Comparison of ENCODE assay signal across 22 cellular contexts in genomic region chr6:155346957-155347356, GRCh38. TPM values are rescaled to one million over a fixed set of nuclear protein-coding genes. Genes with fewer than 3 reads are reported as not detected.
A peak's percentile ranks its signal among the peaks of the same experiment; 100 is the strongest.
DNase-seq lines count a peak whose midpoint lies in the region; ATAC-seq, FAIRE-seq and TF ChIP-seq lines count a peak whose summit lies in the region.
"Had no signal": no experiment of that assay in that cellular context is flagged by ENCODE, and none has a peak within 500 bp of the region (broad histone marks: within the 10 kb centered on the region; RNA-seq: fewer than 3 reads in every experiment).

No MANE protein-coding gene starts in this region.

- TF ChIP-seq POLR2A in GM12878 (IDR thresholded peaks at IDR 0.05; ENCODE audit: low read depth, low read length) = no peak

- H3K27me3 ChIP-seq in GM23338 (ENCODE audit: insufficient read depth) (no peaks in the 10 kb centered on the region), GM12878 (replicated peaks in 1 of 2; ENCODE audit: control insufficient read depth in 2 of 2, insufficient read depth in 2 of 2, low read length in 1 of 2) (no peaks in the 10 kb centered on the region)
- no peaks in the 10 kb centered on the region for H3K27me3 ChIP-seq in CD8-positive, alpha-beta T cell (ENCODE audit: insufficient read depth, low read length)
- H3K27me3 ChIP-seq: BLaER1 treated with 17β-estradiol and CSF1 and Interleukin-3, amounts not matched to agents 10 nM and 100 nM had no signal

- H4K20me1 ChIP-seq in GM23338 (replicated peaks; ENCODE audit: insufficient read depth) (no peaks in the 10 kb centered on the region), GM12878 (ENCODE audit: control insufficient read depth, insufficient read depth) (no peaks in the 10 kb centered on the region)
- H4K20me1 ChIP-seq: BLaER1 treated with 17β-estradiol and CSF1 and Interleukin-3, amounts not matched to agents 10 nM and 100 nM had no signal

- H3F3A ChIP-seq in GM23338 (replicated peaks; ENCODE audit: low read depth) = no peaks in the 10 kb centered on the region

- H3K27me3 Mint-ChIP-seq in activated CD4-positive, alpha-beta T cell treated with anti-CD3 and anti-CD28 coated beads, Interleukin-2, amount 10 ng/mL, durations not matched to agents 7 days and 5 days = no peaks in the 10 kb centered on the region
- no peaks in the 10 kb centered on the region for H3K27me3 Mint-ChIP-seq in activated CD4-positive, alpha-beta T cell treated with anti-CD3 and anti-CD28 coated beads, Interleukin-2, amount 10 ng/mL, durations not matched to agents 24 days and 14 days
- H3K27me3 Mint-ChIP-seq in GM23338 (ENCODE audit: insufficient read depth, low read depth, poor library complexity) = peaks cover 6% of the 10 kb centered on the region
- peaks cover 5% of the 10 kb centered on the region for H3K27me3 Mint-ChIP-seq in CD8-positive, alpha-beta T cell (ENCODE audit: low read depth)
- H3K27me3 Mint-ChIP-seq: B cell; CD4-positive, alpha-beta T cell had no signal

- H3K9me3 ChIP-seq in GM12878 (replicated peaks; ENCODE audit: control insufficient read depth, insufficient read depth, low read length) = peaks cover 43% of the 10 kb centered on the region
- no peaks in the 10 kb centered on the region for H3K9me3 ChIP-seq in CD8-positive, alpha-beta T cell (ENCODE audit: low read length)

- H3K9me3 Mint-ChIP-seq in activated CD4-positive, alpha-beta T cell treated with anti-CD3 and anti-CD28 coated beads, Interleukin-2, amount 10 ng/mL, durations not matched to agents 7 days and 5 days = peaks cover 29% of the 10 kb centered on the region
- H3K9me3 Mint-ChIP-seq in activated CD4-positive, alpha-beta T cell treated with anti-CD3 and anti-CD28 coated beads, Interleukin-2, amount 10 ng/mL, durations not matched to agents 24 days and 14 days = peaks cover 43% of the 10 kb centered on the region
- H3K9me3 Mint-ChIP-seq in GM23338 = peaks cover 22% of the 10 kb centered on the region
- peaks cover 19% of the 10 kb centered on the region for H3K9me3 Mint-ChIP-seq in CD8-positive, alpha-beta T cell

- POLR2A ChIA-PET in activated CD4-positive, alpha-beta T cell treated with anti-CD3 and anti-CD28 coated beads, Interleukin-2, amount 10 ng/mL, durations not matched to agents 7 days and 5 days (lab: Charles Lee) = no interaction called here
- POLR2A ChIA-PET in GM12878 (lab: Charles Lee) = no interaction called here
- POLR2A ChIA-PET in CD8-positive, alpha-beta T cell (lab: Charles Lee) = no interaction called here

- H3K4me2 ChIP-seq in GM23338 (no peak overlapping the region), GM12878 (ENCODE audit: control insufficient read depth, insufficient read depth) (no peak overlapping the region)
- H3K4me2 ChIP-seq: A549; BLaER1 treated with 17β-estradiol and CSF1 and Interleukin-3, amounts not matched to agents 10 nM and 100 nM had no signal

- no peak for TF ChIP-seq CTCF in GM23338 (conservative IDR thresholded peaks at IDR 0.05; ENCODE audit: low read depth in 2 of 2)
- no peak for TF ChIP-seq CTCF in GM12878 (IDR thresholded peaks at IDR 0.05 in 2 of 3, conservative IDR thresholded peaks at IDR 0.05 in 1 of 3; ENCODE audit: control insufficient read depth in 2 of 3, extremely low read depth in 1 of 3, insufficient read depth in 1 of 3, low read depth in 3 of 3, low read length in 3 of 3)
- no peak for TF ChIP-seq CTCF in CD8-positive, alpha-beta T cell (IDR thresholded peaks at IDR 0.05)

- DNase-seq in activated CD4-positive, alpha-beta T cell treated with anti-CD3 and anti-CD28 coated beads, Interleukin-2, amount 10 ng/mL, durations not matched to agents 7 days and 5 days = no peak
- no peak for DNase-seq in activated CD4-positive, alpha-beta T cell treated with anti-CD3 and anti-CD28 coated beads, Interleukin-2, amount 10 ng/mL, durations not matched to agents 24 days and 14 days
- DNase-seq in GM23338 (ENCODE audit: low spot score) (no peak), GM12878 (ENCODE audit: low read depth, low spot score) (no peak)
- DNase-seq in CD8-positive, alpha-beta T cell = no peak
- DNase-seq: AML-193; CD4-positive, alpha-beta T cell; CD8-positive, alpha-beta memory T cell; COR-L47; DMS 273 treated with DMSO at 0.1 percent for 48 hours; DMS153; DMS53; DMS79; DND-41; EL; GDM1 had no signal

- BruUV-seq in GM12878 (replicated peaks; lab: Mats Ljungman, UMichigan) = no TSS peak

- RAD21 ChIA-PET in GM12878 (lab: Charles Lee; ENCODE audit: unreplicated experiment) = no interaction called here

- H3K9me2 ChIP-seq in GM23338 (ENCODE audit: insufficient read depth) = no peaks in the 10 kb centered on the region

- no peak overlapping the region for H3K27ac ChIP-seq in GM23338 (ENCODE audit: low read depth)
- H3K27ac ChIP-seq in GM12878 (ENCODE audit: control insufficient read depth, insufficient read depth) = no peak overlapping the region
- no peak overlapping the region for H3K27ac ChIP-seq in CD8-positive, alpha-beta T cell (ENCODE audit: low read depth, low read length)
- H3K27ac ChIP-seq: 22Rv1; A549; BLaER1 treated with 17β-estradiol and CSF1 and Interleukin-3, amounts not matched to agents 10 nM and 100 nM; C4-2B had no signal

- no peak for TF ChIP-seq EP300 in GM12878 (IDR thresholded peaks at IDR 0.05; ENCODE audit: borderline replicate concordance in 1 of 2, control insufficient read depth in 1 of 2, low read depth in 2 of 2, low read length in 2 of 2)

- H2AFZ ChIP-seq in GM23338 (0 out of 2 replicates have a peak overlapping the region, but pooled peaks have one; percentile 18), GM12878 (ENCODE audit: control insufficient read depth, low read depth, low read length) (no peak overlapping the region)

- SMC1A ChIA-PET in GM12878 (lab: Charles Lee; ENCODE audit: uncharacterized antibody, unreplicated experiment) = interaction anchor here (1.3 kb wide), 1 partner anchor 15 kb away, joined by 4 read pairs; no protein-coding TSS in a partner anchor

- H3K4me1 ChIP-seq in GM23338 (ENCODE audit: insufficient read depth) = no peaks in the 10 kb centered on the region
- H3K4me1 ChIP-seq in GM12878 (ENCODE audit: control insufficient read depth, insufficient read depth, low read length) = peaks cover 31% of the 10 kb centered on the region
- no peaks in the 10 kb centered on the region for H3K4me1 ChIP-seq in CD8-positive, alpha-beta T cell (ENCODE audit: insufficient read depth, low read length)
- H3K4me1 ChIP-seq: A549 had no signal

- no peak overlapping the region for H3K9ac ChIP-seq in GM12878 (ENCODE audit: control insufficient read depth, insufficient read depth, low read length)
- H3K9ac ChIP-seq: BLaER1 treated with 17β-estradiol and CSF1 and Interleukin-3, amounts not matched to agents 10 nM and 100 nM had no signal

- H3K4me3 Mint-ChIP-seq in activated CD4-positive, alpha-beta T cell treated with anti-CD3 and anti-CD28 coated beads, Interleukin-2, amount 10 ng/mL, durations not matched to agents 7 days and 5 days = no peak overlapping the region
- no peak overlapping the region for H3K4me3 Mint-ChIP-seq in activated CD4-positive, alpha-beta T cell treated with anti-CD3 and anti-CD28 coated beads, Interleukin-2, amount 10 ng/mL, durations not matched to agents 24 days and 14 days
- H3K4me3 Mint-ChIP-seq in GM23338 = no peak overlapping the region
- H3K4me3 Mint-ChIP-seq in CD8-positive, alpha-beta T cell = no peak overlapping the region
- H3K4me3 Mint-ChIP-seq: B cell; CD4-positive, alpha-beta T cell; CD8-positive, alpha-beta memory T cell had no signal

- in situ Hi-C loops in GM12878 (cut with MboI) = no loop called here

- FAIRE-seq in GM12878 (lab: Jason Lieb, UNC) = no peak
- FAIRE-seq: A549, GM12891 had no signal

- intact Hi-C loops in activated CD4-positive, alpha-beta T cell treated with anti-CD3 and anti-CD28 coated beads, Interleukin-2, amount 10 ng/mL, durations not matched to agents 24 days and 14 days (cut with micrococcal nuclease) = no loop called here
- intact Hi-C loops in GM12878 (cut with micrococcal nuclease; ENCODE audit: unreplicated experiment) = no loop called here
- intact Hi-C loops in CD8-positive, alpha-beta T cell (cut with DNase I, micrococcal nuclease) = no loop called here

- CTCF ChIA-PET in activated CD4-positive, alpha-beta T cell treated with anti-CD3 and anti-CD28 coated beads, Interleukin-2, amount 10 ng/mL, durations not matched to agents 7 days and 5 days (lab: Charles Lee) = no interaction called here
- CTCF ChIA-PET in GM12878 (lab: Yijun Ruan, JAX) = interaction anchor here (1.2 to 1.8 kb wide), 2 partner anchors 10 to 18 kb away, joined by 3 to 4 read pairs; no protein-coding TSS in a partner anchor
- CTCF ChIA-PET in CD8-positive, alpha-beta T cell (lab: Charles Lee) = interaction anchor here (1.5 kb wide), 1 partner anchor 15 kb away, joined by 3 read pairs; no protein-coding TSS in a partner anchor

- H3K4me3 ChIP-seq in GM23338 = no peak overlapping the region
- no peak overlapping the region for H3K4me3 ChIP-seq in GM12878
- no peak overlapping the region for H3K4me3 ChIP-seq in CD8-positive, alpha-beta T cell (ENCODE audit: low read depth, low read length)
- H3K4me3 ChIP-seq: A549; BLaER1 treated with 17β-estradiol and CSF1 and Interleukin-3, amounts not matched to agents 10 nM and 100 nM had no signal

- TF ChIP-seq RAD21 in GM12878 (IDR thresholded peaks at IDR 0.05; ENCODE audit: insufficient read depth, low read depth, low read length) = no peak

- no peaks in the 10 kb centered on the region for H3K4me1 Mint-ChIP-seq in activated CD4-positive, alpha-beta T cell treated with anti-CD3 and anti-CD28 coated beads, Interleukin-2, amount 10 ng/mL, durations not matched to agents 7 days and 5 days
- peaks cover 8% of the 10 kb centered on the region for H3K4me1 Mint-ChIP-seq in activated CD4-positive, alpha-beta T cell treated with anti-CD3 and anti-CD28 coated beads, Interleukin-2, amount 10 ng/mL, durations not matched to agents 24 days and 14 days
- H3K4me1 Mint-ChIP-seq in GM23338 = no peaks in the 10 kb centered on the region
- no peaks in the 10 kb centered on the region for H3K4me1 Mint-ChIP-seq in CD8-positive, alpha-beta T cell (ENCODE audit: low read depth)
- H3K4me1 Mint-ChIP-seq: CD8-positive, alpha-beta memory T cell had no signal

- no peaks in the 10 kb centered on the region for H3K79me2 ChIP-seq in GM23338 (replicated peaks; ENCODE audit: insufficient read depth)
- H3K79me2 ChIP-seq in GM12878 (ENCODE audit: control insufficient read depth, insufficient read depth, low read length) = no peaks in the 10 kb centered on the region

- H3K36me3 ChIP-seq in GM23338 (ENCODE audit: insufficient read depth) (no peaks in the 10 kb centered on the region), GM12878 (ENCODE audit: control insufficient read depth in 2 of 2, insufficient read depth in 2 of 2, low read length in 1 of 2) (no peaks in the 10 kb centered on the region)
- no peaks in the 10 kb centered on the region for H3K36me3 ChIP-seq in CD8-positive, alpha-beta T cell (ENCODE audit: insufficient read depth, low read length)

- peak overlapping the region; percentile 73 for H3K27ac Mint-ChIP-seq in activated CD4-positive, alpha-beta T cell treated with anti-CD3 and anti-CD28 coated beads, Interleukin-2, amount 10 ng/mL, durations not matched to agents 7 days and 5 days
- H3K27ac Mint-ChIP-seq in activated CD4-positive, alpha-beta T cell treated with anti-CD3 and anti-CD28 coated beads, Interleukin-2, amount 10 ng/mL, durations not matched to agents 24 days and 14 days = no peak overlapping the region
- no peak overlapping the region for H3K27ac Mint-ChIP-seq in GM23338
- no peak overlapping the region for H3K27ac Mint-ChIP-seq in CD8-positive, alpha-beta T cell
- H3K27ac Mint-ChIP-seq: B cell; CD4-positive, alpha-beta T cell; CD8-positive, alpha-beta memory T cell had no signal

- peaks cover 3% of the 10 kb centered on the region for H3K36me3 Mint-ChIP-seq in activated CD4-positive, alpha-beta T cell treated with anti-CD3 and anti-CD28 coated beads, Interleukin-2, amount 10 ng/mL, durations not matched to agents 7 days and 5 days (ENCODE audit: low read depth)
- H3K36me3 Mint-ChIP-seq in activated CD4-positive, alpha-beta T cell treated with anti-CD3 and anti-CD28 coated beads, Interleukin-2, amount 10 ng/mL, durations not matched to agents 24 days and 14 days (ENCODE audit: low read depth) = peaks cover 4% of the 10 kb centered on the region
- peaks cover 4% of the 10 kb centered on the region for H3K36me3 Mint-ChIP-seq in GM23338 (ENCODE audit: low read depth)
- H3K36me3 Mint-ChIP-seq in CD8-positive, alpha-beta T cell = peaks cover 3% of the 10 kb centered on the region

- ATAC-seq in GM23338 (no peak), GM12878 (no peak)
- no peak for ATAC-seq in CD8-positive, alpha-beta T cell
- ATAC-seq: A549 had no signal

RNA-seq across cellular contexts. Expression of gene TFB1M, which starts 32.7 kb away (rescaled TPM):
- 10 to 100 TPM; 25.8 to 26.5 TPM for total RNA-seq in activated CD4-positive, alpha-beta T cell treated with anti-CD3 and anti-CD28 coated beads, Interleukin-2, amount 10 ng/mL, durations not matched to agents 7 days and 5 days
- 36.8 and 41.4 TPM in 2 replicates for total RNA-seq in activated CD4-positive, alpha-beta T cell treated with anti-CD3 and anti-CD28 coated beads, Interleukin-2, amount 10 ng/mL, durations not matched to agents 24 days and 14 days
- total RNA-seq in GM23338 (2014; rRNA removed; shearing (Covaris generic)) = 37.5 and 51.1 TPM in 2 replicates
- polyA plus RNA-seq in GM23338 (2016; fragmentation: Nextera tagmentation; extraction: Ambion mirVana) (66.9 and 69.6 TPM in 2 replicates), GM12878 (2011; rRNA removed) (55.6 and 59.6 TPM in 2 replicates), GM12878 (2014; fragmentation: Illumina TruSeq; extraction: Trizol) (32.2 and 37.7 TPM in 2 replicates), GM12878 (2014; fragmentation: Nextera tagmentation; extraction: Ambion mirVana) (100 to 1,000 TPM in 1 of 2 experiments, 10 to 100 TPM in 1; 95.8 to 117 TPM), GM12878 (2014; rRNA removed) (28.0 and 35.7 TPM in 2 replicates), GM12878 (2016; fragmentation: Nextera tagmentation; extraction: Ambion mirVana) (10 to 100 TPM; 45.2 to 53.2 TPM)
- total RNA-seq in GM12878 (2013; cell fraction: nucleolus; rRNA removed) = 122 and 123 TPM in 2 replicates
- total RNA-seq in GM12878 (2014; rRNA removed) (29.9 and 34.7 TPM in 2 replicates), GM12878 (2014; rRNA removed; fragmentation: Illumina TruSeq; extraction: Trizol) (37.4 and 37.7 TPM in 2 replicates), GM12878 (2021) (35.9 and 36.1 TPM in 2 replicates)
- 19.2 TPM for polyA plus RNA-seq in GM12878 (2011; ENCODE audit: low read depth)
- 35.8 and 36.2 TPM in 2 replicates for polyA plus RNA-seq in GM12878 (2011; cell fraction: cytosol; rRNA removed)
- 52.0 and 66.4 TPM in 2 replicates for polyA plus RNA-seq in GM12878 (2011; cell fraction: nucleus; rRNA removed)
- polyA plus RNA-seq in GM12878 (2012) = 14.2 and 24.2 TPM in 2 replicates
- polyA minus RNA-seq in GM12878 (2011; rRNA and poly(A)+ RNA removed) = 44.2 and 51.9 TPM in 2 replicates
- 12.8 and 14.3 TPM in 2 replicates for polyA minus RNA-seq in GM12878 (2011; cell fraction: cytosol; rRNA and poly(A)+ RNA removed)
- polyA minus RNA-seq in GM12878 (2011; cell fraction: nucleus; rRNA and poly(A)+ RNA removed) = 64.9 and 86.9 TPM in 2 replicates
- total RNA-seq in CD8-positive, alpha-beta T cell = 1 to 10 TPM; 6.3 to 7.9 TPM
